29 cellular contexts compared by ENCODE assay signal in genomic region chr2:139694327-139694726, GRCh38.
"Had no signal": no experiment of that assay in that cellular context is flagged by ENCODE, and none has a peak within 500 bp of the region (broad histone marks: within the 10 kb centered on the region; RNA-seq: fewer than 3 reads in every experiment).

No MANE protein-coding gene starts in this region.

- H3K4me3 Mint-ChIP-seq: mesothelial cell of epicardium; naive B cell; natural killer cell treated with Interleukin-12 subunit alpha and Interleukin-12 subunit beta and Interleukin-15 and Interleukin-18, amount 100 ng/mL, for 72 hours; neural crest cell; type B pancreatic cell had no signal

- H3K36me3 ChIP-seq: gastrocnemius medialis, left lung, neutrophil, pancreas, stomach, tibial artery had no signal

- H3K36me3 Mint-ChIP-seq: mesothelial cell of epicardium, naive B cell, type B pancreatic cell had no signal

- H3K9me3 ChIP-seq: gastrocnemius medialis, mucosa of descending colon, neutrophil, pancreas, stomach, testis, tibial artery had no signal

- DNase-seq: cerebellar nuclear complex; cortex of kidney; foreskin fibroblast; gastrocnemius medialis; head of caudate nucleus; left cardiac atrium; left lung; mesenchymal stem cell; mucosa of descending colon; naive B cell; pancreas; stimulated activated CD4-positive, alpha-beta T cell treated with anti-CD3 and anti-CD28 coated beads, Interleukin-12 subunit alpha, Interleukin-12 subunit beta, amount 100 ng/mL, for 4 hours; stimulated activated CD4-positive, alpha-beta T cell treated with anti-CD3 and anti-CD28 coated beads, Interleukin-1b, Interleukin-23, amount 100 ng/mL, for 48 hours; stimulated activated CD4-positive, alpha-beta T cell treated with anti-CD3 and anti-CD28 coated beads, Interleukin-4, amount 100 ng/mL, for 1 hour; stimulated activated CD8-positive, alpha-beta memory T cell treated with anti-CD3 and anti-CD28 coated beads, Interleukin-4, amount 100 ng/mL, for 48 hours; stimulated activated naive CD4-positive, alpha-beta T cell treated with Interleukin-2 at 50 U/mL for 16 hours; stomach; testis; tibial artery had no signal

- ATAC-seq: esophagus mucosa; gastrocnemius medialis; left cardiac atrium; left lung; mucosa of descending colon; natural killer cell treated with Interleukin-12 subunit alpha and Interleukin-12 subunit beta and Interleukin-15 and Interleukin-18, amount 100 ng/mL, for 72 hours; pancreas; sciatic nerve had no signal

- H3K4me1 Mint-ChIP-seq: mesothelial cell of epicardium, naive B cell, neural crest cell had no signal

- H3K4me3 ChIP-seq: gastrocnemius medialis, left lung, mucosa of descending colon, pancreas, smooth muscle cell, stomach, testis, tibial artery had no signal

- H3K27ac ChIP-seq: epithelial cell of prostate, gastrocnemius medialis, left lung, neutrophil, pancreas, stomach, testis, tibial artery had no signal

- H3K4me1 ChIP-seq: gastrocnemius medialis, left lung, pancreas, stomach, testis, tibial artery had no signal

- H3K27ac Mint-ChIP-seq: mesothelial cell of epicardium; naive B cell; natural killer cell treated with Interleukin-12 subunit alpha and Interleukin-12 subunit beta and Interleukin-15 and Interleukin-18, amount 100 ng/mL, for 72 hours; progenitor cell of endocrine pancreas; type B pancreatic cell had no signal

- H3K27me3 ChIP-seq: gastrocnemius medialis, left lung, neutrophil, pancreas, stomach, testis, tibial artery had no signal

- H3K9me3 Mint-ChIP-seq: mesothelial cell of epicardium, neural crest cell, type B pancreatic cell had no signal

- H3K4me2 ChIP-seq: smooth muscle cell had no signal

- H3K27me3 Mint-ChIP-seq: naive B cell; natural killer cell treated with Interleukin-12 subunit alpha and Interleukin-12 subunit beta and Interleukin-15 and Interleukin-18, amount 100 ng/mL, for 72 hours; progenitor cell of endocrine pancreas; type B pancreatic cell had no signal
